In genomic region chr13:74191036-74191809, GRCh38 we compare ENCODE assay signal across 18 cellular contexts. TPM values are rescaled to one million over a fixed set of nuclear protein-coding genes. Genes with fewer than 3 reads are reported as not detected.
A peak's percentile ranks its signal among the peaks of the same experiment; 100 is the strongest.
DNase-seq lines count a peak whose midpoint lies in the region; ATAC-seq and TF ChIP-seq lines count a peak whose summit lies in the region.
"Had no signal": no experiment of that assay in that cellular context is flagged by ENCODE, and none has a peak within 500 bp of the region (broad histone marks: within the 10 kb centered on the region; RNA-seq: fewer than 3 reads in every experiment).

No MANE protein-coding gene starts in this region.

- H3K4me1 ChIP-seq in mammary epithelial cell (ENCODE audit: insufficient read depth, low read length) (peaks cover 4% of the 10 kb centered on the region), stomach (no peaks in the 10 kb centered on the region), thyroid gland (no peaks in the 10 kb centered on the region)
- H3K4me1 ChIP-seq: ascending aorta, SJCRH30 had no signal

- POLR2A ChIA-PET in MCF 10A (lab: Yijun Ruan, JAX) = no interaction called here

- CTCF ChIA-PET in mammary epithelial cell (lab: Charles Lee; ENCODE audit: low non-redundant PET) = interaction anchor here (0.6 kb wide), 1 partner anchor 12 kb away, joined by 3 read pairs; no protein-coding TSS in a partner anchor
- CTCF ChIA-PET in MCF 10A (lab: Yijun Ruan, JAX) = interaction anchor here (0.6 to 1.8 kb wide), 3 partner anchors 59 to 519 kb away, joined by 3 to 5 read pairs (median 3); no protein-coding TSS in a partner anchor

- 97% methylated on average over 4 of the region's 4 CpGs for WGBS in mammary epithelial cell (ENCODE audit: low coverage, missing lambda C conversion rate)
- WGBS in stomach, 5 donors = 58 to 72% (median 66%) methylated on average over 4 of the region's 4 CpGs
- 71 to 76% methylated on average over 4 of the region's 4 CpGs for WGBS in thyroid gland, 2 donors

- dilution Hi-C loops in mammary epithelial cell (cut with HindIII; ENCODE audit: low sequenced_read_pairs) = no loop called here

- no peaks in the 10 kb centered on the region for H3K36me3 Mint-ChIP-seq in MCF 10A (ENCODE audit: insufficient read depth, unreplicated experiment)

- H3K4me3 ChIP-seq in mammary epithelial cell (replicated peaks in 1 of 3; ENCODE audit: insufficient read depth in 1 of 3, low read depth in 2 of 3, low read length in 3 of 3) (no peak overlapping the region), stomach (no peak overlapping the region), thyroid gland (replicated peaks in 1 of 3) (no peak overlapping the region)
- H3K4me3 ChIP-seq: ascending aorta, ovary, SJCRH30, tibial nerve had no signal

- H4K20me1 ChIP-seq in mammary epithelial cell (ENCODE audit: insufficient read depth, low read length) = no peaks in the 10 kb centered on the region

- H3K9me3 ChIP-seq in mammary epithelial cell (replicated peaks; ENCODE audit: insufficient read depth, low read length) (no peaks in the 10 kb centered on the region), stomach (no peaks in the 10 kb centered on the region), thyroid gland (no peaks in the 10 kb centered on the region)
- H3K9me3 ChIP-seq: ascending aorta, ovary, SJCRH30, tibial nerve had no signal

- H3K4me3 Mint-ChIP-seq in MCF 10A (ENCODE audit: unreplicated experiment) = no peak overlapping the region
- H3K4me3 Mint-ChIP-seq in stimulated activated naive CD8-positive, alpha-beta T cell treated with anti-CD3 and anti-CD28 coated beads, Interleukin-15, amount 100 ng/mL, for 72 hours = peak overlapping the region; percentile 25 to 57
- H3K4me3 Mint-ChIP-seq: dendritic cell treated with granulocyte-macrophage colony-stimulating factor and Interleukin-4, amounts not matched to agents 40 ng/mL and 50 ng/mL, for 4 days had no signal

- H3K4me1 Mint-ChIP-seq in MCF 10A (ENCODE audit: insufficient read depth, unreplicated experiment) = no peaks in the 10 kb centered on the region
- H3K4me1 Mint-ChIP-seq in stimulated activated naive CD8-positive, alpha-beta T cell treated with anti-CD3 and anti-CD28 coated beads, Interleukin-15, amount 100 ng/mL, for 72 hours = peaks cover 33% of the 10 kb centered on the region

- BruUV-seq in mammary epithelial cell (replicated peaks; lab: Mats Ljungman, UMichigan) = no TSS peak
- no TSS peak for BruUV-seq in MCF 10A (replicated peaks; lab: Mats Ljungman, UMichigan)

- H3K27me3 Mint-ChIP-seq in MCF 10A (ENCODE audit: insufficient read depth, unreplicated experiment) = no peaks in the 10 kb centered on the region
- no peaks in the 10 kb centered on the region for H3K27me3 Mint-ChIP-seq in stimulated activated naive CD8-positive, alpha-beta T cell treated with anti-CD3 and anti-CD28 coated beads, Interleukin-15, amount 100 ng/mL, for 72 hours
- H3K27me3 Mint-ChIP-seq: dendritic cell treated with granulocyte-macrophage colony-stimulating factor and Interleukin-4, amounts not matched to agents 40 ng/mL and 50 ng/mL, for 4 days had no signal

- TF ChIP-seq POLR2A in stomach (IDR thresholded peaks at IDR 0.05) = no peak
- TF ChIP-seq POLR2A in thyroid gland (IDR thresholded peaks at IDR 0.05) = no peak

- DNase-seq in mammary epithelial cell = no peak
- no peak for DNase-seq in MCF 10A (ENCODE audit: unreplicated experiment)
- DNase-seq in RPMI7951 (ENCODE audit: low read depth) = peak; percentile 18
- peak; percentile 54 for DNase-seq in glomerular visceral epithelial cell (ENCODE audit: extremely low spot score)
- peak; percentile 5 to 14 for DNase-seq in stimulated activated naive CD8-positive, alpha-beta T cell treated with anti-CD3 and anti-CD28 coated beads, Interleukin-15, amount 100 ng/mL, for 72 hours
- no peak for DNase-seq in stomach
- DNase-seq in thyroid gland = no peak
- DNase-seq: activated CD8-positive, alpha-beta memory T cell treated with anti-CD3 and anti-CD28 coated beads, Interleukin-2, amount 50 U/mL, for 4 hours; DMS53; HCEC 1CT; NCI-H2081 treated with DMSO at 0.1 percent for 48 hours; ovary; SJCRH30 had no signal

- H3K9me3 Mint-ChIP-seq in MCF 10A (ENCODE audit: unreplicated experiment) = no peaks in the 10 kb centered on the region
- H3K9me3 Mint-ChIP-seq in stimulated activated naive CD8-positive, alpha-beta T cell treated with anti-CD3 and anti-CD28 coated beads, Interleukin-15, amount 100 ng/mL, for 72 hours = no peaks in the 10 kb centered on the region
- H3K9me3 Mint-ChIP-seq: dendritic cell treated with granulocyte-macrophage colony-stimulating factor and Interleukin-4, amounts not matched to agents 40 ng/mL and 50 ng/mL, for 4 days had no signal

- ATAC-seq in stimulated activated naive CD8-positive, alpha-beta T cell treated with anti-CD3 and anti-CD28 coated beads, Interleukin-15, amount 100 ng/mL, for 72 hours = peak; percentile 79
- no peak for ATAC-seq in HG03039 (IDR thresholded peaks at IDR 0.05; ENCODE audit: unreplicated experiment)

- peak overlapping the region; percentile 38 for H2AFZ ChIP-seq in mammary epithelial cell (ENCODE audit: low read depth, low read length)

- no peaks in the 10 kb centered on the region for H3K79me2 ChIP-seq in mammary epithelial cell (ENCODE audit: insufficient read depth, low read length)

- no peak overlapping the region for H3K4me2 ChIP-seq in mammary epithelial cell (ENCODE audit: insufficient read depth, low read depth, low read length)

- TF ChIP-seq EP300 in stomach (IDR thresholded peaks at IDR 0.05) = no peak

- H3K27me3 ChIP-seq in mammary epithelial cell (ENCODE audit: insufficient read depth, low read length) (no peaks in the 10 kb centered on the region), stomach (no peaks in the 10 kb centered on the region), thyroid gland (no peaks in the 10 kb centered on the region)
- H3K27me3 ChIP-seq: ascending aorta, ovary, SJCRH30, tibial nerve had no signal

- no peak overlapping the region for H3K27ac Mint-ChIP-seq in MCF 10A (ENCODE audit: low read depth, unreplicated experiment)
- no peak overlapping the region for H3K27ac Mint-ChIP-seq in stimulated activated naive CD8-positive, alpha-beta T cell treated with anti-CD3 and anti-CD28 coated beads, Interleukin-15, amount 100 ng/mL, for 72 hours
- H3K27ac Mint-ChIP-seq: dendritic cell treated with granulocyte-macrophage colony-stimulating factor and Interleukin-4, amounts not matched to agents 40 ng/mL and 50 ng/mL, for 4 days had no signal

- TF ChIP-seq CTCF in mammary epithelial cell (conservative IDR thresholded peaks at IDR 0.05 in 1 of 2, IDR thresholded peaks at IDR 0.05 in 1 of 2; ENCODE audit: extremely low read depth in 1 of 2, insufficient read depth in 1 of 2, low read depth in 1 of 2, low read length in 2 of 2) (no peak), MCF 10A (IDR thresholded peaks at IDR 0.05; ENCODE audit: unreplicated experiment) (no peak), stomach (IDR thresholded peaks at IDR 0.05) (no peak), thyroid gland (IDR thresholded peaks at IDR 0.05) (no peak)

- no peak overlapping the region for H3K9ac ChIP-seq in mammary epithelial cell (ENCODE audit: insufficient read depth, low read length)

- H3K27ac ChIP-seq in mammary epithelial cell (ENCODE audit: insufficient read depth, low read depth, low read length) = no peak overlapping the region
- H3K27ac ChIP-seq in stomach = no peak overlapping the region
- no peak overlapping the region for H3K27ac ChIP-seq in thyroid gland
- H3K27ac ChIP-seq: ascending aorta, HL-60, ovary, SJCRH30, tibial nerve had no signal

- H3K36me3 ChIP-seq in mammary epithelial cell (ENCODE audit: insufficient read depth, low read length) = no peaks in the 10 kb centered on the region
- no peaks in the 10 kb centered on the region for H3K36me3 ChIP-seq in stomach
- H3K36me3 ChIP-seq in thyroid gland = no peaks in the 10 kb centered on the region
- H3K36me3 ChIP-seq: ascending aorta, ovary, SJCRH30, tibial nerve had no signal

- in situ Hi-C loops in mammary epithelial cell (cut with MboI; ENCODE audit: low sequenced_read_pairs in 2 of 2) = no loop called here

- intact Hi-C loops in mammary epithelial cell (cut with micrococcal nuclease) (no loop called here), MCF 10A (cut with micrococcal nuclease) (no loop called here), stomach (cut with DNase I; ENCODE audit: low total_unique reads) (no loop called here), thyroid gland (cut with DNase I) (no loop called here)

RNA-seq across cellular contexts. Expression of gene KLF12, which starts 57.0 kb away (rescaled TPM):
- total RNA-seq in mammary epithelial cell (10 to 100 TPM; 10.7 to 11.9 TPM), MCF 10A (2022) (7.2 and 10.0 TPM in 2 replicates), stomach (10 to 100 TPM in 1 of 5 donors, 1 to 10 TPM in 4; 3.2 to 24.6 (median 9.3) TPM), thyroid gland (1 to 10 TPM; 3.2 to 6.1 (median 5.3) TPM)
- polyA plus RNA-seq in mammary epithelial cell (8.2 TPM), stomach (1 to 10 TPM in 2 of 3 donors, under 1 TPM in 1; 0.73 to 1.2 (median 1.1) TPM)
- polyA minus RNA-seq in mammary epithelial cell = 9.0 TPM
- total RNA-seq in RPMI7951 (2014; rRNA removed; shearing (Covaris generic)) = 7.4 and 9.6 TPM in 2 replicates

Comparison
In these comparisons a context has a peak if more than half of its experiments do, and no peak if none do; other contexts are left out.
1. DNase-seq: peak in RPMI7951 (single experiment), glomerular visceral epithelial cell (single experiment) and stimulated activated naive CD8-positive, alpha-beta T cell treated with anti-CD3 and anti-CD28 coated beads, Interleukin-15, amount 100 ng/mL, for 72 hours (2 of 2); none in mammary epithelial cell (single experiment), MCF 10A (single experiment), stomach (single experiment) and thyroid gland (0 of 2).